In genomic region chr7:129825554-129826267, GRCh38 we compare ENCODE assay signal across 8 cellular contexts.
DNase-seq lines count a peak whose midpoint lies in the region; ATAC-seq and TF ChIP-seq lines count a peak whose summit lies in the region.

No MANE protein-coding gene starts in this region.

- intact Hi-C loops in dorsolateral prefrontal cortex (cut with DNase I) (loop anchor here (1.0 to 5.0 kb wide), 5 partner anchors 161 to 608 kb away; partner anchors contain the start of gene NRF1 (in 1 of the 2)), lower leg skin (cut with DNase I; ENCODE audit: low total_unique reads) (no loop called here)

- peak overlapping the region in 37 of 59 donors; percentile 12 to 84 (median 57) for H3K27ac ChIP-seq in dorsolateral prefrontal cortex

- 1 to 3% methylated on average over 25 to 37 of the region's 58 CpGs for WGBS in lower leg skin, 2 donors

- peak overlapping the region; percentile 54 to 92 (median 77) for H3K4me3 ChIP-seq in dorsolateral prefrontal cortex
- H3K4me3 ChIP-seq in lower leg skin (ENCODE audit: low read depth, poor library complexity, severe bottlenecking), result peak overlapping the region; percentile 26

- TF ChIP-seq POLR2A in lower leg skin (IDR thresholded peaks at IDR 0.05), result no peak

- no peak for DNase-seq in AG09319 (ENCODE audit: extremely low read depth, low read depth)
- DNase-seq in NCI-H510A (lab: John Stamatoyannopoulos, UW), result peak; percentile 57
- peak; percentile 84 to 87 for DNase-seq in activated CD4-positive, alpha-beta T cell treated with anti-CD3 and anti-CD28 coated beads, Interleukin-2, amount 50 U/mL, for 4 hours
- peak; percentile 72 to 92 (median 84) for DNase-seq in dorsolateral prefrontal cortex
- peak; percentile 71 to 97 for DNase-seq in lower leg skin (ENCODE audit: low spot score in 2 of 2)
- peak; percentile 75 to 95 for DNase-seq in stimulated activated CD4-positive, alpha-beta T cell treated with anti-CD3 and anti-CD28 coated beads, Interleukin-4, amount 100 ng/mL, for 4 hours

- H3K27me3 ChIP-seq in dorsolateral prefrontal cortex, result no peaks in the 10 kb centered on the region

- ATAC-seq in GM18873 (IDR thresholded peaks at IDR 0.05; ENCODE audit: low FRiP score, unreplicated experiment) (peak; percentile 53), HG03135 (IDR thresholded peaks at IDR 0.05; ENCODE audit: unreplicated experiment) (peak; percentile 53)

- TF ChIP-seq CTCF in AG09319 (IDR thresholded peaks at IDR 0.05; ENCODE audit: low read depth, low read length) (peak; percentile 41), dorsolateral prefrontal cortex (IDR thresholded peaks at IDR 0.05 in 54 of 56, conservative IDR thresholded peaks at IDR 0.05 in 2 of 56; ENCODE audit: low read depth in 1 of 56, partially characterized antibody in 56 of 56) (peak; percentile 85 to 99 (median 95)), lower leg skin (IDR thresholded peaks at IDR 0.05) (no peak)

Comparison
In these comparisons a context has a peak if more than half of its experiments do, and no peak if none do; other contexts are left out.
1. CTCF ChIP-seq: peak in AG09319 (single experiment) and dorsolateral prefrontal cortex (56 of 56); none in lower leg skin (0 of 3).